7 cellular contexts compared by ENCODE assay signal in the genomic region with DNA sequence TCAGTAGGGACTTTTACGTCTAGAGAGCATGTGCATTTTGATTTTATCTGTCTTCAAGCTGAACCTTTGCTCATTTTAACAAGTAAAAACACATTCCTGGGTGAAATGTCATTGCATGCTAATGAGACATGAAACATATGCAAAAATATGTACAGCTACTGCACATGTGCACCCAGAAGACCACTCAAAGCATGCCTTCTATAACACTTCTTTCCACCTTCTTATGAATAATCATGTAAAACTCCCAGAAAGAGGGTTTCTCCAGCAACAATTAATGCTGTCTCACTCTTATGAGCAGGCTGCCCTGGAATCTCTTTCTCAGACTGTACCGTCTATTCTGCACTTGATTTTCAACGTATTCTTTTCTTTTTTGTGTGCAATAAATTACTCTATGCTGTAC.
DNase-seq lines count a peak whose midpoint lies in the region; ATAC-seq, FAIRE-seq and TF ChIP-seq lines count a peak whose summit lies in the region.
"Not testable (repeated sequence)": the region's sequence is repeated elsewhere in the genome, so short reads cannot be mapped to it uniquely, and the experiment has no call there.

No MANE protein-coding gene starts in this region.

- not testable (repeated sequence) for H3K27ac Mint-ChIP-seq in activated CD4-positive, alpha-beta T cell treated with anti-CD3 and anti-CD28 coated beads for 36 hours; osteocyte (ENCODE audit: unreplicated experiment)

- not testable (repeated sequence) for H2AFZ ChIP-seq in GM12878 (ENCODE audit: control insufficient read depth, low read depth, low read length)

- not testable (repeated sequence) for H3K36me3 Mint-ChIP-seq in activated CD4-positive, alpha-beta T cell treated with anti-CD3 and anti-CD28 coated beads for 36 hours (ENCODE audit: low read depth); osteocyte (ENCODE audit: unreplicated experiment)

- not testable (repeated sequence) for BruUV-seq in GM12878 (replicated peaks; lab: Mats Ljungman, UMichigan)

- not testable (repeated sequence) for H3K79me2 ChIP-seq in GM12878 (ENCODE audit: control insufficient read depth, insufficient read depth, low read length)

- intact Hi-C loops in activated CD4-positive, alpha-beta T cell treated with anti-CD3 and anti-CD28 coated beads for 36 hours (cut with DNase I, micrococcal nuclease); GM12878 (cut with micrococcal nuclease; ENCODE audit: unreplicated experiment): not testable (repeated sequence)

- not testable (repeated sequence) for H3K27me3 ChIP-seq in HL-60 (ENCODE audit: insufficient read depth, poor library complexity, severe bottlenecking); GM12878 (replicated peaks in 1 of 2; ENCODE audit: control insufficient read depth in 2 of 2, insufficient read depth in 2 of 2, low read length in 1 of 2)

- CTCF ChIA-PET in activated CD4-positive, alpha-beta T cell treated with anti-CD3 and anti-CD28 coated beads for 36 hours (lab: Charles Lee), result interaction anchor here (1.6 to 5.5 kb wide), 2 partner anchors 9 to 13 kb away, joined by 12 to 63 read pairs; no protein-coding TSS in a partner anchor
- CTCF ChIA-PET in GM12878 (lab: Yijun Ruan, JAX), result interaction anchor here (2.0 to 5.4 kb wide), 2 partner anchors 9 to 13 kb away, joined by 8 to 103 read pairs; no protein-coding TSS in a partner anchor

- RAD21 ChIA-PET in GM12878 (lab: Charles Lee; ENCODE audit: unreplicated experiment), result interaction anchor here (5.1 kb wide), 1 partner anchor 10 kb away, joined by 54 read pairs; no protein-coding TSS in a partner anchor

- not testable (repeated sequence) for H3K27me3 Mint-ChIP-seq in activated CD4-positive, alpha-beta T cell treated with anti-CD3 and anti-CD28 coated beads for 36 hours; osteocyte (ENCODE audit: unreplicated experiment)

- H3K4me1 ChIP-seq in GM12878 (ENCODE audit: control insufficient read depth, insufficient read depth, low read length), result not testable (repeated sequence)

- peak overlapping the region; percentile 97 for H3K4me2 ChIP-seq in GM12878 (ENCODE audit: control insufficient read depth, insufficient read depth)

- not testable (repeated sequence) for H4K20me1 ChIP-seq in GM12878 (ENCODE audit: control insufficient read depth, insufficient read depth)

- not testable (repeated sequence) for TF ChIP-seq POLR2A in GM12878 (IDR thresholded peaks at IDR 0.05; ENCODE audit: low read depth, low read length)

- not testable (repeated sequence) for FAIRE-seq in GM12878 (lab: Jason Lieb, UNC)

- not testable (repeated sequence) for TF ChIP-seq RAD21 in GM12878 (IDR thresholded peaks at IDR 0.05; ENCODE audit: insufficient read depth, low read depth, low read length)

- H3K9me3 Mint-ChIP-seq in activated CD4-positive, alpha-beta T cell treated with anti-CD3 and anti-CD28 coated beads for 36 hours (ENCODE audit: low read depth); osteocyte (ENCODE audit: unreplicated experiment): not testable (repeated sequence)

- H3K4me3 Mint-ChIP-seq in activated CD4-positive, alpha-beta T cell treated with anti-CD3 and anti-CD28 coated beads for 36 hours; osteocyte (ENCODE audit: unreplicated experiment): not testable (repeated sequence)

- in situ Hi-C loops in GM12878 (cut with MboI), result not testable (repeated sequence)

- H3K9ac ChIP-seq in GM12878 (ENCODE audit: control insufficient read depth, insufficient read depth, low read length), result not testable (repeated sequence)

- ATAC-seq in activated CD4-positive, alpha-beta T cell treated with anti-CD3 and anti-CD28 coated beads for 36 hours; GM12878: not testable (repeated sequence)

- H3K27ac ChIP-seq in HL-60 (replicated peaks), result not testable (repeated sequence)
- H3K27ac ChIP-seq in GM12878 (ENCODE audit: control insufficient read depth, insufficient read depth), result peak overlapping the region; percentile 67

- TF ChIP-seq CTCF in HL-60 (IDR thresholded peaks at IDR 0.05; ENCODE audit: insufficient read depth, low read length); GM12878 (IDR thresholded peaks at IDR 0.05 in 2 of 3, conservative IDR thresholded peaks at IDR 0.05 in 1 of 3; ENCODE audit: control insufficient read depth in 2 of 3, extremely low read depth in 1 of 3, insufficient read depth in 1 of 3, low read depth in 3 of 3, low read length in 3 of 3); fibroblast of the aortic adventitia (IDR thresholded peaks at IDR 0.05; ENCODE audit: insufficient read depth, low read length); osteocyte (IDR thresholded peaks at IDR 0.05): not testable (repeated sequence)

- not testable (repeated sequence) for H3K36me3 ChIP-seq in GM12878 (ENCODE audit: control insufficient read depth in 2 of 2, insufficient read depth in 2 of 2, low read length in 1 of 2)

- WGBS in GM12878 (ENCODE audit: insufficient coverage, insufficient replicate concordance, low lambda C conversion rate, missing lambda C conversion rate), result no CpG with 5 or more reads among the region's 3 CpGs

- DNase-seq in Daoy (ENCODE audit: low read depth), result peak; percentile 7
- peak; percentile 0 to 2 for DNase-seq in HL-60 (ENCODE audit: low read depth in 1 of 2, low spot score in 1 of 2)
- peak; percentile 62 for DNase-seq in NAMALWA (ENCODE audit: low spot score)
- DNase-seq in activated CD4-positive, alpha-beta T cell treated with anti-CD3 and anti-CD28 coated beads for 36 hours, result peak; percentile 13
- DNase-seq in GM12878 (ENCODE audit: low read depth, low spot score), result not testable (repeated sequence)
- DNase-seq in fibroblast of the aortic adventitia (ENCODE audit: low read depth), result peak; percentile 3
- DNase-seq in osteocyte (ENCODE audit: extremely low spot score, unreplicated experiment), result peak; percentile 5

- H3K4me3 ChIP-seq in HL-60 (replicated peaks; ENCODE audit: insufficient read depth, low read length), result not testable (repeated sequence)
- peak overlapping the region; percentile 59 for H3K4me3 ChIP-seq in GM12878
- H3K4me3 ChIP-seq in fibroblast of the aortic adventitia (ENCODE audit: low read depth, low read length), result peak overlapping the region; percentile 26

- not testable (repeated sequence) for H3K9me3 ChIP-seq in GM12878 (replicated peaks; ENCODE audit: control insufficient read depth, insufficient read depth, low read length)

- not testable (repeated sequence) for TF ChIP-seq EP300 in GM12878 (IDR thresholded peaks at IDR 0.05; ENCODE audit: borderline replicate concordance in 1 of 2, control insufficient read depth in 1 of 2, low read depth in 2 of 2, low read length in 2 of 2)

- POLR2A ChIA-PET in activated CD4-positive, alpha-beta T cell treated with anti-CD3 and anti-CD28 coated beads for 36 hours (lab: Charles Lee), result not testable (repeated sequence)
- POLR2A ChIA-PET in GM12878 (lab: Charles Lee), result interaction anchor here (0.9 kb wide), 1 partner anchor 9 kb away, joined by 3 read pairs; no protein-coding TSS in a partner anchor

- not testable (repeated sequence) for H3K4me1 Mint-ChIP-seq in activated CD4-positive, alpha-beta T cell treated with anti-CD3 and anti-CD28 coated beads for 36 hours; osteocyte (ENCODE audit: unreplicated experiment)

- SMC1A ChIA-PET in GM12878 (lab: Charles Lee; ENCODE audit: uncharacterized antibody, unreplicated experiment), result interaction anchor here (2.3 to 4.2 kb wide), 2 partner anchors 10 to 14 kb away, joined by 10 to 53 read pairs; no protein-coding TSS in a partner anchor
